ENCODE assay signal across 18 cellular contexts in genomic region chr12:52739963-52740362, GRCh38. TPM values are rescaled to one million over a fixed set of nuclear protein-coding genes. Genes with fewer than 3 reads are reported as not detected.
"Had no signal": no experiment of that assay in that cellular context is flagged by ENCODE, and none has a peak within 500 bp of the region (broad histone marks: within the 10 kb centered on the region; RNA-seq: fewer than 3 reads in every experiment).

No MANE protein-coding gene starts in this region.

- H3K27ac ChIP-seq: hepatocyte, WERI-Rb-1 had no signal

- H3K36me3 ChIP-seq: WERI-Rb-1 had no signal

- ATAC-seq: activated naive CD4-positive, alpha-beta T cell treated with anti-CD3 and anti-CD28 coated beads, Interleukin-2, amount 50 U/mL, for 72 hours; activated T-cell treated with anti-CD3 and anti-CD28 coated beads, Interleukin-2, amount 50 U/mL, for 4 hours; stimulated activated naive CD8-positive, alpha-beta T cell treated with anti-CD3 and anti-CD28 coated beads, Interleukin-15, amount 100 ng/mL, for 72 hours had no signal

- DNase-seq: activated CD4-positive, alpha-beta memory T cell treated with anti-CD3 and anti-CD28 coated beads, Interleukin-2, amount 10 ng/mL, durations not matched to agents 7 days and 5 days; activated CD4-positive, alpha-beta T cell treated with anti-CD3 and anti-CD28 coated beads for 4 hours; activated effector memory CD4-positive, alpha-beta T cell treated with anti-CD3 and anti-CD28 coated beads, Interleukin-2, amount 50 U/mL, for 16 hours; activated T-cell treated with anti-CD3 and anti-CD28 coated beads, Interleukin-2, amount 50 U/mL, for 4 hours; caudate nucleus; islet precursor cell; stimulated activated CD4-positive, alpha-beta T cell treated with anti-CD3 and anti-CD28 coated beads, Interleukin-1b, Interleukin-23, amount 100 ng/mL, for 48 hours; stimulated activated naive CD8-positive, alpha-beta T cell treated with anti-CD3 and anti-CD28 coated beads, Interleukin-15, amount 100 ng/mL, for 72 hours; WERI-Rb-1 had no signal

- H3K4me3 ChIP-seq: hepatocyte, lung had no signal

RNA-seq across cellular contexts. Expression of gene KRT77, which starts 36.6 kb away (rescaled TPM):
- total RNA-seq: activated CD4-positive, alpha-beta memory T cell treated with anti-CD3 and anti-CD28 coated beads, Interleukin-2, amount 10 ng/mL, durations not matched to agents 7 days and 5 days; activated naive CD4-positive, alpha-beta T cell treated with anti-CD3 and anti-CD28 coated beads, Interleukin-2, amount 50 U/mL, for 72 hours; activated T-cell treated with anti-CD3 and anti-CD28 coated beads, Interleukin-2, amount 50 U/mL, for 4 hours; esophagus mucosa; glomerular endothelial cell; hepatocyte; lung; neural crest cell; osteocyte; pulmonary artery endothelial cell had no signal

RNA-seq across cellular contexts. Expression of gene KRT76, which starts 37.2 kb away (rescaled TPM):
- total RNA-seq: activated CD4-positive, alpha-beta memory T cell treated with anti-CD3 and anti-CD28 coated beads, Interleukin-2, amount 10 ng/mL, durations not matched to agents 7 days and 5 days; activated naive CD4-positive, alpha-beta T cell treated with anti-CD3 and anti-CD28 coated beads, Interleukin-2, amount 50 U/mL, for 72 hours; activated T-cell treated with anti-CD3 and anti-CD28 coated beads, Interleukin-2, amount 50 U/mL, for 4 hours; glomerular endothelial cell; hepatocyte; lung; neural crest cell; osteocyte; pulmonary artery endothelial cell; temporal lobe had no signal

RNA-seq across cellular contexts. Expression of gene KRT3, which starts 56.0 kb away (rescaled TPM):
- total RNA-seq: activated CD4-positive, alpha-beta memory T cell treated with anti-CD3 and anti-CD28 coated beads, Interleukin-2, amount 10 ng/mL, durations not matched to agents 7 days and 5 days; activated T-cell treated with anti-CD3 and anti-CD28 coated beads, Interleukin-2, amount 50 U/mL, for 4 hours; hepatocyte; lung; neural crest cell; osteocyte; pulmonary artery endothelial cell; temporal lobe had no signal

RNA-seq across cellular contexts. Expression of gene KRT1, which starts 59.8 kb away (rescaled TPM):
- total RNA-seq: activated naive CD4-positive, alpha-beta T cell treated with anti-CD3 and anti-CD28 coated beads, Interleukin-2, amount 50 U/mL, for 72 hours; glomerular endothelial cell; neural crest cell; osteocyte; pulmonary artery endothelial cell had no signal
